11 cellular contexts compared by ENCODE assay signal in the genomic region with DNA sequence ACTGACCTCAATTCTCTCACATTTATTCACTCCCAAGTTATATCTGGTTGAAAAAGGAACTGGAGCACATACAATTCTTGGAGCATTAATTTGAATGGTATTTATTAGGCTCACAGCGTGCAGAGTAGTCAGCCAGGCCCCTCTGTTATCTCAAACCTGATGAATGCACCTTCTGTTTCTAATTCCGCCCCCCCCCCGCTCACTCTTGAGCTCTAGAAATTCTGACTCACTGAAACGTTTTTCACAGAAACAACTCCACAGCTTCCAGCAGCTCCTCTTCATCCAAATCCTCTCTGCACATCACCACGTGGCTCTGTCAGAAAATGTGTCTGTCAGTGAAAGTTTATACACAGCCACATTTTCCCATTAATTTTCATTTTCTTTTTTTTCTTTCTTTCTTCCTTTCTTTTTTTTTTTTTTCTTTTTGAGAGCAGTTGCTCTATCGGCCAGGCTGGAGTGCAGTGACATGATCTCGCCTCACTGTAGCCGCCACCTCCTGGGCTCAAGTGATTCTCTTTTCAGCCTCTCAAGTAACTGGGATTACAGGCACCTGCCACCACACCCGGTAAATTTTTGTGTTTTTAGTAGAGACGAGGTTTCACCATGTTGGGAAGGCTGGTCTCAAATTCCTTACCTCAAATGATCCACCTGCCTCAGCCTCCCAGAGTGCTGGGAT.
DNase-seq lines count a peak whose midpoint lies in the region; ATAC-seq and TF ChIP-seq lines count a peak whose summit lies in the region.
"Had no signal": no experiment of that assay in that cellular context is flagged by ENCODE, and none has a peak within 500 bp of the region (broad histone marks: within the 10 kb centered on the region; RNA-seq: fewer than 3 reads in every experiment).

No MANE protein-coding gene starts in this region.

- H3K9me3 Mint-ChIP-seq in neural crest cell (peaks cover 18% of the 10 kb centered on the region), osteocyte (ENCODE audit: unreplicated experiment) (peaks cover 22% of the 10 kb centered on the region)

- H3K9me3 ChIP-seq in right atrium auricular region: peaks cover 0 to 6% of the 10 kb centered on the region in 2 donors

- H3K27ac Mint-ChIP-seq in neural crest cell (ENCODE audit: unreplicated experiment) (no peak overlapping the region), osteocyte (ENCODE audit: unreplicated experiment) (no peak overlapping the region)
- H3K27ac Mint-ChIP-seq: activated CD4-positive, alpha-beta T cell treated with anti-CD3 and anti-CD28 coated beads, Interleukin-2, amount 10 ng/mL, durations not matched to agents 24 days and 14 days had no signal

- H3K36me3 Mint-ChIP-seq in neural crest cell (ENCODE audit: low read depth): peaks cover 9% of the 10 kb centered on the region
- no peaks in the 10 kb centered on the region for H3K36me3 Mint-ChIP-seq in osteocyte (ENCODE audit: unreplicated experiment)

- H3K27me3 ChIP-seq in right atrium auricular region: no peaks in the 10 kb centered on the region
- H3K27me3 ChIP-seq: tibial nerve had no signal

- peak; percentile 84 for ATAC-seq in Right ventricle myocardium superior (ENCODE audit: poor library complexity)

- H3K4me1 Mint-ChIP-seq in neural crest cell: peaks cover 28% of the 10 kb centered on the region
- peaks cover 2% of the 10 kb centered on the region for H3K4me1 Mint-ChIP-seq in osteocyte (ENCODE audit: unreplicated experiment)
- H3K4me1 Mint-ChIP-seq: activated CD4-positive, alpha-beta T cell treated with anti-CD3 and anti-CD28 coated beads, Interleukin-2, amount 10 ng/mL, durations not matched to agents 24 days and 14 days had no signal

- H3K4me3 Mint-ChIP-seq in neural crest cell: peak overlapping the region; percentile 35
- no peak overlapping the region for H3K4me3 Mint-ChIP-seq in osteocyte (ENCODE audit: unreplicated experiment)
- H3K4me3 Mint-ChIP-seq: activated CD4-positive, alpha-beta T cell treated with anti-CD3 and anti-CD28 coated beads, Interleukin-2, amount 10 ng/mL, durations not matched to agents 24 days and 14 days had no signal

- peak; percentile 64 for DNase-seq in Right ventricle myocardium superior
- DNase-seq in right atrium auricular region (ENCODE audit: low spot score): no peak
- DNase-seq in fibroblast of villous mesenchyme (ENCODE audit: low read depth): peak; percentile 44
- DNase-seq in neural crest cell (ENCODE audit: low read depth, low spot score): no peak
- no peak for DNase-seq in NCI-H2196 (lab: John Stamatoyannopoulos, UW; ENCODE audit: unreplicated experiment)
- no peak for DNase-seq in NCI-H748 (lab: John Stamatoyannopoulos, UW; ENCODE audit: unreplicated experiment)
- DNase-seq in osteocyte (ENCODE audit: extremely low spot score, unreplicated experiment): no peak
- no peak for DNase-seq in NCI-H510A (lab: John Stamatoyannopoulos, UW)
- DNase-seq: activated CD4-positive, alpha-beta T cell treated with anti-CD3 and anti-CD28 coated beads, Interleukin-2, amount 10 ng/mL, durations not matched to agents 24 days and 14 days had no signal

- TF ChIP-seq CTCF in right atrium auricular region (IDR thresholded peaks at IDR 0.05) (no peak), fibroblast of villous mesenchyme (IDR thresholded peaks at IDR 0.05; ENCODE audit: insufficient read depth, low read depth, low read length) (no peak), neural crest cell (conservative IDR thresholded peaks at IDR 0.05) (no peak), osteocyte (IDR thresholded peaks at IDR 0.05) (no peak)

- H3K27me3 Mint-ChIP-seq in neural crest cell (ENCODE audit: low read depth): no peaks in the 10 kb centered on the region
- peaks cover 13% of the 10 kb centered on the region for H3K27me3 Mint-ChIP-seq in osteocyte (ENCODE audit: unreplicated experiment)
- H3K27me3 Mint-ChIP-seq: activated CD4-positive, alpha-beta T cell treated with anti-CD3 and anti-CD28 coated beads, Interleukin-2, amount 10 ng/mL, durations not matched to agents 24 days and 14 days had no signal

- H3K27ac ChIP-seq in right atrium auricular region: no peak overlapping the region
- H3K27ac ChIP-seq: epithelial cell of prostate, tibial nerve had no signal

- intact Hi-C loops in Right ventricle myocardium superior (cut with DNase I): no loop called here

- no peaks in the 10 kb centered on the region for H3K36me3 ChIP-seq in right atrium auricular region
- H3K36me3 ChIP-seq: tibial nerve had no signal

- peaks cover 0 to 5% of the 10 kb centered on the region in 2 donors for H3K4me1 ChIP-seq in right atrium auricular region

- H3K4me3 ChIP-seq in right atrium auricular region (no peak overlapping the region), fibroblast of villous mesenchyme (ENCODE audit: low read depth, low read length) (no peak overlapping the region)
- H3K4me3 ChIP-seq: tibial nerve had no signal

Comparison
In these comparisons a context has a peak if more than half of its experiments do, and no peak if none do; other contexts are left out.
1. DNase-seq: peak in Right ventricle myocardium superior (single experiment) and fibroblast of villous mesenchyme (single experiment); none in right atrium auricular region (single experiment), neural crest cell (single experiment), NCI-H2196 (single experiment), NCI-H748 (single experiment), osteocyte (single experiment) and NCI-H510A (single experiment).